23 cellular contexts compared by ENCODE assay signal in genomic region chr22:24416611-24417010, GRCh38.
"Had no signal": no experiment of that assay in that cellular context is flagged by ENCODE, and none has a peak within 500 bp of the region (broad histone marks: within the 10 kb centered on the region; RNA-seq: fewer than 3 reads in every experiment).

No MANE protein-coding gene starts in this region.

- H3K9me3 Mint-ChIP-seq: activated CD4-positive, alpha-beta memory T cell treated with anti-CD3 and anti-CD28 coated beads for 36 hours; activated naive CD4-positive, alpha-beta T cell treated with anti-CD3 and anti-CD28 coated beads for 36 hours; dendritic cell treated with granulocyte-macrophage colony-stimulating factor and Interleukin-4, amounts not matched to agents 40 ng/mL and 50 ng/mL, for 4 days; immature natural killer cell; nephron; T-cell had no signal

- H3K27me3 Mint-ChIP-seq: T-cell had no signal

- H3K27ac ChIP-seq: body of pancreas, hepatocyte, testis, uterus had no signal

- H3K4me1 ChIP-seq: body of pancreas, uterus had no signal

- ATAC-seq: body of pancreas, sciatic nerve, T-cell had no signal

- H3K4me1 Mint-ChIP-seq: immature natural killer cell, nephron had no signal

- DNase-seq: activated CD4-positive, alpha-beta memory T cell treated with anti-CD3 and anti-CD28 coated beads for 36 hours; activated naive CD4-positive, alpha-beta T cell treated with anti-CD3 and anti-CD28 coated beads for 36 hours; activated T-cell treated with anti-CD3 and anti-CD28 coated beads, Interleukin-2, amount 50 U/mL, for 48 hours; anterior cingulate cortex; body of pancreas; effector CD8-positive, alpha-beta T cell; foreskin melanocyte; immature natural killer cell; kidney glomerular epithelial cell; mesenchymal stem cell; nucleus accumbens; stimulated activated CD4-positive, alpha-beta T cell treated with anti-CD3 and anti-CD28 coated beads, Interleukin-15, amount 100 ng/mL, for 24 hours; stimulated activated naive CD4-positive, alpha-beta T cell; T-cell; T-helper 9 cell; testis; trophoblast cell; uterus had no signal

- H3K4me3 ChIP-seq: body of pancreas, hepatocyte, smooth muscle cell, testis, uterus had no signal

- H3K4me3 Mint-ChIP-seq: activated CD4-positive, alpha-beta memory T cell treated with anti-CD3 and anti-CD28 coated beads for 36 hours; activated naive CD4-positive, alpha-beta T cell treated with anti-CD3 and anti-CD28 coated beads for 36 hours; dendritic cell treated with granulocyte-macrophage colony-stimulating factor and Interleukin-4, amounts not matched to agents 40 ng/mL and 50 ng/mL, for 4 days; immature natural killer cell; nephron; T-cell had no signal

- H3K9me3 ChIP-seq: body of pancreas, testis, uterus had no signal

- H3K27me3 ChIP-seq: body of pancreas, hepatocyte, testis, uterus had no signal

- H3K36me3 ChIP-seq: uterus had no signal

- H3K27ac Mint-ChIP-seq: activated CD4-positive, alpha-beta memory T cell treated with anti-CD3 and anti-CD28 coated beads for 36 hours; dendritic cell treated with granulocyte-macrophage colony-stimulating factor and Interleukin-4, amounts not matched to agents 40 ng/mL and 50 ng/mL, for 4 days; nephron; T-cell had no signal
